15 cellular contexts compared by ENCODE assay signal in genomic region chr3:152287898-152288576, GRCh38. TPM values are rescaled to one million over a fixed set of nuclear protein-coding genes. Genes with fewer than 3 reads are reported as not detected.
A peak's percentile ranks its signal among the peaks of the same experiment; 100 is the strongest.
DNase-seq lines count a peak whose midpoint lies in the region; ATAC-seq and TF ChIP-seq lines count a peak whose summit lies in the region.
"Had no signal": no experiment of that assay in that cellular context is flagged by ENCODE, and none has a peak within 500 bp of the region (broad histone marks: within the 10 kb centered on the region; RNA-seq: fewer than 3 reads in every experiment).

No MANE protein-coding gene starts in this region.

- H3K27me3 ChIP-seq in CD4-positive, alpha-beta memory T cell (ENCODE audit: insufficient read depth, low read length), result no peaks in the 10 kb centered on the region
- H3K27me3 ChIP-seq: pancreas, upper lobe of left lung had no signal

- no peaks in the 10 kb centered on the region for H3K36me3 ChIP-seq in CD4-positive, alpha-beta memory T cell (ENCODE audit: insufficient read depth, low read length)
- H3K36me3 ChIP-seq: pancreas, upper lobe of left lung had no signal

- H3K4me1 Mint-ChIP-seq in CD4-positive, alpha-beta memory T cell, result peaks cover 56 to 84% (median 74%) of the 10 kb centered on the region in 4 donors
- H3K4me1 Mint-ChIP-seq in IgD-negative memory B cell, result peaks cover 60 to 71% (median 62%) of the 10 kb centered on the region in 3 donors
- H3K4me1 Mint-ChIP-seq in natural killer cell, result peaks cover 80 to 89% of the 10 kb centered on the region in 2 donors

- H3K4me1 ChIP-seq in CD4-positive, alpha-beta memory T cell (ENCODE audit: insufficient read depth, low read length), result peaks cover 95% of the 10 kb centered on the region

- peak overlapping the region; percentile 7 to 80 (median 75) for H3K27ac Mint-ChIP-seq in CD4-positive, alpha-beta memory T cell
- H3K27ac Mint-ChIP-seq in IgD-negative memory B cell, result peak overlapping the region in 2 of 3 donors; percentile 33 to 46
- peak overlapping the region; percentile 80 to 84 for H3K27ac Mint-ChIP-seq in natural killer cell

- POLR2A ChIA-PET in CD4-positive, alpha-beta memory T cell (lab: Charles Lee; ENCODE audit: partially characterized antibody), result interaction anchor here (0.7 to 9.6 kb wide), 8 partner anchors 8 to 95 kb away, joined by 3 to 206 read pairs (median 4); partner anchors contain the start of gene MBNL1

- no peak for ATAC-seq in natural killer cell
- ATAC-seq: left lobe of liver, pancreas had no signal

- peak overlapping the region; percentile 37 for H3K27ac ChIP-seq in CD4-positive, alpha-beta memory T cell (ENCODE audit: low read depth, low read length)
- H3K27ac ChIP-seq in caudate nucleus (ENCODE audit: low read depth, low read length), result no peak overlapping the region
- H3K27ac ChIP-seq: pancreas, SK-N-MC had no signal

- no peak for TF ChIP-seq CTCF in natural killer cell (IDR thresholded peaks at IDR 0.05)

- intact Hi-C loops in CD4-positive, alpha-beta memory T cell (cut with micrococcal nuclease), result no loop called here
- intact Hi-C loops in natural killer cell (cut with micrococcal nuclease), result no loop called here

- no peaks in the 10 kb centered on the region for H3K9me3 ChIP-seq in CD4-positive, alpha-beta memory T cell (ENCODE audit: control insufficient read depth in 1 of 2, low read length in 2 of 2)
- H3K9me3 ChIP-seq: pancreas, upper lobe of left lung had no signal

- CTCF ChIA-PET in CD4-positive, alpha-beta memory T cell (lab: Charles Lee; ENCODE audit: partially characterized antibody), result interaction anchor here (0.7 to 1.9 kb wide), 2 partner anchors 9 to 104 kb away, joined by 3 to 9 read pairs; no protein-coding TSS in a partner anchor

- H3K4me3 Mint-ChIP-seq in CD4-positive, alpha-beta memory T cell, result peak overlapping the region in 7 of 8 donors; percentile 63 to 84 (median 73)
- peak overlapping the region in 3 of 4 donors; percentile 21 to 70 (median 34) for H3K4me3 Mint-ChIP-seq in IgD-negative memory B cell
- peak overlapping the region; percentile 63 for H3K4me3 Mint-ChIP-seq in natural killer cell

- peak overlapping the region; percentile 3 to 7 for H3K4me3 ChIP-seq in CD4-positive, alpha-beta memory T cell (ENCODE audit: low read length in 2 of 2)
- H3K4me3 ChIP-seq: pancreas, SK-N-MC, upper lobe of left lung had no signal

- DNase-seq in CD4-positive, alpha-beta memory T cell, result no peak
- DNase-seq in amniotic stem cell (lab: John Stamatoyannopoulos, UW) (peak; percentile 35), natural killer cell (no peak), AML-193 (lab: John Stamatoyannopoulos, UW) (no peak), caudate nucleus (lab: John Stamatoyannopoulos, UW) (no peak), SHP77 treated with DMSO at 0.1 percent for 48 hours (lab: John Stamatoyannopoulos, UW) (no peak), COLO829 (ENCODE audit: low spot score) (no peak)
- DNase-seq: activated CD8-positive, alpha-beta memory T cell treated with anti-CD3 and anti-CD28 coated beads for 24 hours; NCI-H1092 treated with DMSO at 0.1 percent for 48 hours; NCI-H524 treated with DMSO at 0.1 percent for 48 hours; pancreas; upper lobe of left lung had no signal

- H3K9me3 Mint-ChIP-seq in CD4-positive, alpha-beta memory T cell, result no peaks in the 10 kb centered on the region
- H3K9me3 Mint-ChIP-seq in IgD-negative memory B cell (no peaks in the 10 kb centered on the region), natural killer cell (no peaks in the 10 kb centered on the region)

- H3K27me3 Mint-ChIP-seq in CD4-positive, alpha-beta memory T cell, result no peaks in the 10 kb centered on the region
- H3K27me3 Mint-ChIP-seq in IgD-negative memory B cell (no peaks in the 10 kb centered on the region), natural killer cell (ENCODE audit: low read depth in 2 of 2) (no peaks in the 10 kb centered on the region)

- peaks cover 0 to 17% of the 10 kb centered on the region in 2 donors for H3K36me3 Mint-ChIP-seq in CD4-positive, alpha-beta memory T cell
- H3K36me3 Mint-ChIP-seq in IgD-negative memory B cell (no peaks in the 10 kb centered on the region), natural killer cell (no peaks in the 10 kb centered on the region)

RNA-seq across cellular contexts. Expression of gene MBNL1, which starts 19.3 kb away (rescaled TPM):
- total RNA-seq in CD4-positive, alpha-beta memory T cell, result 100 to 1,000 TPM; 420 to 430 TPM
- polyA plus RNA-seq in CD4-positive, alpha-beta memory T cell, result 100 to 1,000 TPM; 289 to 302 TPM
- 200 TPM for polyA plus RNA-seq in IgD-negative memory B cell
- total RNA-seq in natural killer cell, result 100 to 1,000 TPM; 600 to 704 (median 607) TPM
